8 cellular contexts compared by ENCODE assay signal in the genomic region with DNA sequence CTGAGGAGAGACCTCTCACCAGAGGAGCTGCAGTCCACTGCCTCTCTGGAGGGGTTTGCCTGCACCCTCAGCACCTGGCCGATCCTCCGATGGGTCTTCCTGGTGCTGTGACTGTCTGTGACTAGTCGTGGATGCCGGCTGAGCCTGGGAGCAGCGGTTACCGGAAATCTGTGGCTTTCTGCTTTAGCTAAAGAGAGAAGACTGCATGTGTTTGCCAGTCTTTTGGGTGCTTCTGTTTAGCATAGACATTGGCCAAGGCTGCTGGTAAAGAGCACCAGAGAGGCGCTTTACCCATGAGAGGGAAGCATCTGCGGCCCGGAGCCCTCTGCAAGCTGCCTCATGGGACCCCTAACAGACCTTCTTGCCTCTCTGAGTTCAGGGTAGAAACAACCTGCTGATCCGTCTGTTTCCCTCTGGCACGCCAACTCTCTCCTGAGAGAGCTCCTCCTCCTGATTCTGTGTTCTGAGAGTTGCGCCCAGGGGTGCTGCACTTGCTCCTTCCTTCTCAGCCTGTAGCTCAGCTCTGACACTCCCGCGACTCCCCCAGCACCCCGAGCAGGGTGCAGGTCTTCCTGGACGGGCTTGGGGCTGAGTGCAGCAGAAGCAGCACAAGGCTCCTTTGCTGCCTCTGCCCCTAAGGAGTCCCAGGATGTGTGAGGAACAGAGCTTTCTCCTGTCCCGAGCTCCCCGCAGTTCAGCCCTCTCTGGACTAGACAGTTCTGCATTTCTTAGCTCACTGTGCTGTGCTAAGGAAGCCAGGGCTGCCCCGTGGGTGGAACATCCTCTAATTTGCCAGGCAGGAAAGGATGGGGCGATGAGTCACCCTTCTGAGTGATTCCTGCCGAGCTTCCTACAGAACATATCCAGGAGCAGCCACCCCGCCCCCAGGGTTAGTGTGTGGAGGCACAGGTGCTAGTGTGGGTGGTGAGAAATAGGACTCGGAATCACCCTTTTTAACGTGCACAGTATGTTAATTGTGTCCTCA.
DNase-seq lines count a peak whose midpoint lies in the region; ATAC-seq and TF ChIP-seq lines count a peak whose summit lies in the region.

No MANE protein-coding gene starts in this region.

- TF ChIP-seq CTCF in WTC11 (IDR thresholded peaks at IDR 0.05) (no peak), neural crest cell (conservative IDR thresholded peaks at IDR 0.05) (no peak)

- H3K27me3 Mint-ChIP-seq in IgD-negative memory B cell (peaks cover 20% of the 10 kb centered on the region), WTC11 (ENCODE audit: low read depth) (no peaks in the 10 kb centered on the region), neural crest cell (ENCODE audit: low read depth) (peaks cover 2% of the 10 kb centered on the region)

- CTCF ChIA-PET in WTC11 (lab: Charles Lee) = interaction anchor here (0.7 to 2.2 kb wide), 8 partner anchors 10 to 178 kb away, joined by 3 to 10 read pairs (median 3); no protein-coding TSS in a partner anchor

- DNase-seq in AG08395 (ENCODE audit: low spot score) (peak; percentile 84), WTC11 (ENCODE audit: low spot score) (peak; percentile 20), fibroblast of gingiva (ENCODE audit: low read depth) (peak; percentile 82), neural crest cell (ENCODE audit: low read depth, low spot score) (no peak), DMS114 treated with DMSO at 0.1 percent for 48 hours (lab: John Stamatoyannopoulos, UW; ENCODE audit: unreplicated experiment) (no peak)

- H3K27ac Mint-ChIP-seq in IgD-negative memory B cell (no peak overlapping the region), WTC11 (no peak overlapping the region; the same call in 1 of the 2 replicates), neural crest cell (ENCODE audit: unreplicated experiment) (peak overlapping the region; percentile 78)

- peak; percentile 39 for ATAC-seq in GM19043 (IDR thresholded peaks at IDR 0.05; ENCODE audit: low read depth, unreplicated experiment)
- peak; percentile 66 for ATAC-seq in WTC11
- ATAC-seq in HG03442 (IDR thresholded peaks at IDR 0.05; ENCODE audit: unreplicated experiment) = no peak

- H3K4me1 Mint-ChIP-seq in IgD-negative memory B cell (peaks cover 6 to 24% (median 13%) of the 10 kb centered on the region in 3 donors), WTC11 (peaks cover 34% of the 10 kb centered on the region), neural crest cell (peaks cover 16% of the 10 kb centered on the region)

- H3K36me3 Mint-ChIP-seq in IgD-negative memory B cell (peaks cover 1% of the 10 kb centered on the region), WTC11 (peaks cover 6% of the 10 kb centered on the region), neural crest cell (ENCODE audit: low read depth) (peaks cover 3% of the 10 kb centered on the region)

- no peaks in the 10 kb centered on the region for H3K9me3 Mint-ChIP-seq in IgD-negative memory B cell
- peaks cover 19% of the 10 kb centered on the region for H3K9me3 Mint-ChIP-seq in WTC11
- peaks cover 3% of the 10 kb centered on the region for H3K9me3 Mint-ChIP-seq in neural crest cell

- POLR2A ChIA-PET in WTC11 (lab: Charles Lee) = no interaction called here

- peak overlapping the region in 3 of 4 donors; percentile 49 to 85 (median 65) for H3K4me3 Mint-ChIP-seq in IgD-negative memory B cell
- no peak overlapping the region for H3K4me3 Mint-ChIP-seq in WTC11
- H3K4me3 Mint-ChIP-seq in neural crest cell = no peak overlapping the region

TF ChIP-seq in WTC11, 78 proteins besides CTCF, POLR2A, EP300 and RAD21:
- TF ChIP-seq EMX1 (CRISPR knock-in tag; IDR thresholded peaks at IDR 0.05) = no peak
- TF ChIP-seq, protein P1, sequence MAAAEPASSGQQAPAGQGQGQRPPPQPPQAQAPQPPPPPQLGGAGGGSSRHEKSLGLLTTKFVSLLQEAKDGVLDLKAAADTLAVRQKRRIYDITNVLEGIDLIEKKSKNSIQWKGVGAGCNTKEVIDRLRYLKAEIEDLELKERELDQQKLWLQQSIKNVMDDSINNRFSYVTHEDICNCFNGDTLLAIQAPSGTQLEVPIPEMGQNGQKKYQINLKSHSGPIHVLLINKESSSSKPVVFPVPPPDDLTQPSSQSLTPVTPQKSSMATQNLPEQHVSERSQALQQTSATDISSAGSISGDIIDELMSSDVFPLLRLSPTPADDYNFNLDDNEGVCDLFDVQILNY (CRISPR knock-in tag; IDR thresholded peaks at IDR 0.05) = no peak
- TF ChIP-seq CREB1 (CRISPR knock-in tag; IDR thresholded peaks at IDR 0.05) = no peak

Comparison
In these comparisons a context has a peak if more than half of its experiments do, and no peak if none do; other contexts are left out.
1. DNase-seq: peak in AG08395 (single experiment), WTC11 (single experiment) and fibroblast of gingiva (single experiment); none in neural crest cell (single experiment) and DMS114 treated with DMSO at 0.1 percent for 48 hours (single experiment).
2. H3K4me3 Mint-ChIP-seq: peak in IgD-negative memory B cell (3 of 4); none in WTC11 (single experiment) and neural crest cell (single experiment).